In the genomic region with DNA sequence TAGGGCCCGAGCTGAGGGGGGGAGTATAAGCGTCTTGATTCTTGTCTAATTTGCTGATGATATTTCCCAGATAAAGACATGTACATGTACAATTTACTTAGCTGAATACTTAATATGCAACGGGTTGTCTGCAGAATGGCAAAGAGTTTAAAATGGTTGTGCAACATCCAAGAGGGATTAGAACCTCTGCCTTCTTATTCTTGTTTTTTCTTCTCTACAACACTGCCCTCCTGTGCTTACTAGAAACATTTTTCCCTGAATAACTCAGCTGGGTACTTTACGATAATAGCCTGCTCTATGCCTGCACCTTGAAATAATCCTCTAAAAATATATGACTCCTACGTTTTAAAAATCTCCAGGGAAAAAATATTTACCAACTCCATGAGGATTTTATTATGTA, we compare ENCODE assay signal across 9 cellular contexts. TPM values are rescaled to one million over a fixed set of nuclear protein-coding genes. Genes with fewer than 3 reads are reported as not detected.
DNase-seq lines count a peak whose midpoint lies in the region; ATAC-seq and TF ChIP-seq lines count a peak whose summit lies in the region.
"Had no signal": no experiment of that assay in that cellular context is flagged by ENCODE, and none has a peak within 500 bp of the region (broad histone marks: within the 10 kb centered on the region; RNA-seq: fewer than 3 reads in every experiment).

No MANE protein-coding gene starts in this region.

- in situ Hi-C loops in GM13976 (cut with MboI; ENCODE audit: low sequenced_read_pairs, unreplicated experiment), result no loop called here
- in situ Hi-C loops in astrocyte of the spinal cord (cut with HindIII; ENCODE audit: low sequenced_read_pairs), result no loop called here

- H3K4me3 Mint-ChIP-seq in nephron, result no peak overlapping the region
- no peak overlapping the region for H3K4me3 Mint-ChIP-seq in activated CD4-positive, alpha-beta T cell treated with anti-CD3 and anti-CD28 coated beads, Interleukin-2, amount 10 ng/mL, durations not matched to agents 24 days and 14 days
- H3K4me3 Mint-ChIP-seq: stimulated activated naive CD8-positive, alpha-beta T cell treated with anti-CD3 and anti-CD28 coated beads, Interleukin-15, Interleukin-2, amounts not matched to agents 100 ng/mL and 50 ng/mL, for 24 hours had no signal

- no peaks in the 10 kb centered on the region for H3K27me3 Mint-ChIP-seq in nephron (ENCODE audit: low read depth)
- H3K27me3 Mint-ChIP-seq in activated CD4-positive, alpha-beta T cell treated with anti-CD3 and anti-CD28 coated beads, Interleukin-2, amount 10 ng/mL, durations not matched to agents 24 days and 14 days, result peaks cover 18% of the 10 kb centered on the region

- TF ChIP-seq CTCF in GM13976 (IDR thresholded peaks at IDR 0.05; ENCODE audit: borderline replicate concordance, control extremely low read depth, extremely low read depth, insufficient read depth, missing control alignments), result peak; percentile 8
- TF ChIP-seq CTCF in Loucy (conservative IDR thresholded peaks at IDR 0.05; ENCODE audit: low read length), result peak; percentile 59
- no peak for TF ChIP-seq CTCF in astrocyte of the spinal cord (IDR thresholded peaks at IDR 0.05; ENCODE audit: low read depth, low read length)
- peak; percentile 29 to 50 (median 49) for TF ChIP-seq CTCF in nephron (IDR thresholded peaks at IDR 0.05; ENCODE audit: unreplicated experiment in 3 of 3)

- H3K9ac ChIP-seq in Loucy (ENCODE audit: low read depth, low read length, poor library complexity, severe bottlenecking), result no peak overlapping the region

- no peaks in the 10 kb centered on the region for H4K20me1 ChIP-seq in Loucy (ENCODE audit: insufficient read depth, low read length, poor library complexity, severe bottlenecking)

- no peak overlapping the region for H3K27ac Mint-ChIP-seq in nephron
- no peak overlapping the region for H3K27ac Mint-ChIP-seq in activated CD4-positive, alpha-beta T cell treated with anti-CD3 and anti-CD28 coated beads, Interleukin-2, amount 10 ng/mL, durations not matched to agents 24 days and 14 days
- H3K27ac Mint-ChIP-seq: stimulated activated naive CD8-positive, alpha-beta T cell treated with anti-CD3 and anti-CD28 coated beads, Interleukin-15, Interleukin-2, amounts not matched to agents 100 ng/mL and 50 ng/mL, for 24 hours had no signal

- intact Hi-C loops in activated CD4-positive, alpha-beta T cell treated with anti-CD3 and anti-CD28 coated beads, Interleukin-2, amount 10 ng/mL, durations not matched to agents 24 days and 14 days (cut with micrococcal nuclease), result no loop called here

- no peaks in the 10 kb centered on the region for H3K9me2 ChIP-seq in Loucy (replicated peaks; ENCODE audit: low read depth, low read length)

- no peaks in the 10 kb centered on the region for H3F3A ChIP-seq in Loucy (ENCODE audit: low read depth)

- no peaks in the 10 kb centered on the region for H3K36me3 ChIP-seq in Loucy (ENCODE audit: insufficient read depth, low read length)

- DNase-seq in GM13976 (ENCODE audit: low spot score) (peak; percentile 32), astrocyte of the spinal cord (ENCODE audit: low read depth, low spot score) (peak; percentile 18), nucleus accumbens (lab: John Stamatoyannopoulos, UW) (no peak)
- no peak for DNase-seq in activated CD4-positive, alpha-beta T cell treated with anti-CD3 and anti-CD28 coated beads, Interleukin-2, amount 10 ng/mL, durations not matched to agents 24 days and 14 days

- H3K9me3 Mint-ChIP-seq in nephron, result no peaks in the 10 kb centered on the region
- no peaks in the 10 kb centered on the region for H3K9me3 Mint-ChIP-seq in activated CD4-positive, alpha-beta T cell treated with anti-CD3 and anti-CD28 coated beads, Interleukin-2, amount 10 ng/mL, durations not matched to agents 24 days and 14 days
- H3K9me3 Mint-ChIP-seq: stimulated activated naive CD8-positive, alpha-beta T cell treated with anti-CD3 and anti-CD28 coated beads, Interleukin-15, Interleukin-2, amounts not matched to agents 100 ng/mL and 50 ng/mL, for 24 hours had no signal

- H3K4me3 ChIP-seq in Loucy (ENCODE audit: low read length, poor library complexity, severe bottlenecking) (no peak overlapping the region), astrocyte of the spinal cord (ENCODE audit: low read depth, low read length) (no peak overlapping the region)

- no peaks in the 10 kb centered on the region for H3K36me3 Mint-ChIP-seq in nephron (ENCODE audit: low read depth)
- no peaks in the 10 kb centered on the region for H3K36me3 Mint-ChIP-seq in activated CD4-positive, alpha-beta T cell treated with anti-CD3 and anti-CD28 coated beads, Interleukin-2, amount 10 ng/mL, durations not matched to agents 24 days and 14 days (ENCODE audit: low read depth)

- H2AFZ ChIP-seq in Loucy (ENCODE audit: low read length), result no peak overlapping the region

- no peaks in the 10 kb centered on the region for H3K4me1 ChIP-seq in Loucy (ENCODE audit: insufficient read depth, low read length, poor library complexity, severe bottlenecking)

- no peaks in the 10 kb centered on the region for H3K79me2 ChIP-seq in Loucy (ENCODE audit: insufficient read depth, low read length)

- no peaks in the 10 kb centered on the region for H3K9me3 ChIP-seq in Loucy (ENCODE audit: insufficient read depth, low read depth, low read length)

- no peaks in the 10 kb centered on the region for H3K4me1 Mint-ChIP-seq in nephron
- no peaks in the 10 kb centered on the region for H3K4me1 Mint-ChIP-seq in activated CD4-positive, alpha-beta T cell treated with anti-CD3 and anti-CD28 coated beads, Interleukin-2, amount 10 ng/mL, durations not matched to agents 24 days and 14 days

- ATAC-seq in HG03378 (IDR thresholded peaks at IDR 0.05; ENCODE audit: unreplicated experiment) (no peak), GM21717 (IDR thresholded peaks at IDR 0.05; ENCODE audit: unreplicated experiment) (no peak)

- H3K27me3 ChIP-seq in Loucy (ENCODE audit: insufficient read depth, low read length, poor library complexity, severe bottlenecking), result no peaks in the 10 kb centered on the region

- H3K4me2 ChIP-seq in Loucy (ENCODE audit: low read depth, low read length, poor library complexity, severe bottlenecking), result no peak overlapping the region

RNA-seq across cellular contexts. Expression of a gene that starts 41.8 kb away (rescaled TPM):
- 23.6 and 24.4 TPM in 2 replicates for total RNA-seq in activated CD4-positive, alpha-beta T cell treated with anti-CD3 and anti-CD28 coated beads, Interleukin-2, amount 10 ng/mL, durations not matched to agents 24 days and 14 days

RNA-seq across cellular contexts. Expression of a gene that starts 41.9 kb away (rescaled TPM):
- 17.5 and 22.0 TPM in 2 replicates for total RNA-seq in activated CD4-positive, alpha-beta T cell treated with anti-CD3 and anti-CD28 coated beads, Interleukin-2, amount 10 ng/mL, durations not matched to agents 24 days and 14 days

Comparison
In these comparisons a context has a peak if more than half of its experiments do, and no peak if none do; other contexts are left out.
1. DNase-seq: peak in GM13976 (single experiment) and astrocyte of the spinal cord (single experiment); none in activated CD4-positive, alpha-beta T cell treated with anti-CD3 and anti-CD28 coated beads, Interleukin-2, amount 10 ng/mL, durations not matched to agents 24 days and 14 days (single experiment) and nucleus accumbens (0 of 56).